23 cellular contexts compared by ENCODE assay signal in genomic region chr9:135683401-135684034, GRCh38. TPM values are rescaled to one million over a fixed set of nuclear protein-coding genes. Genes with fewer than 3 reads are reported as not detected.
DNase-seq lines count a peak whose midpoint lies in the region; ATAC-seq and TF ChIP-seq lines count a peak whose summit lies in the region.
"Had no signal": no experiment of that assay in that cellular context is flagged by ENCODE, and none has a peak within 500 bp of the region (broad histone marks: within the 10 kb centered on the region; RNA-seq: fewer than 3 reads in every experiment).

No MANE protein-coding gene starts in this region.

- ATAC-seq in WTC11 = no peak
- ATAC-seq in HG02642 (IDR thresholded peaks at IDR 0.05; ENCODE audit: poor library complexity, unreplicated experiment) = no peak

- H3K56ac ChIP-seq in H9 (ENCODE audit: insufficient read length, low read depth, low read length) = no peak overlapping the region

- H3K23ac ChIP-seq in H9 (ENCODE audit: insufficient read length, low read depth, low read length) (no peak overlapping the region), neuronal stem cell (ENCODE audit: low read depth, low read length, poor library complexity) (no peak overlapping the region)

- H3K79me2 ChIP-seq in H9 (ENCODE audit: insufficient read depth, low read length) = no peaks in the 10 kb centered on the region

- no peak overlapping the region for H4K8ac ChIP-seq in H9 (replicated peaks; ENCODE audit: insufficient read length, low read depth, low read length)
- H4K8ac ChIP-seq in neuronal stem cell (ENCODE audit: low read depth, low read length) = no peak overlapping the region

- H3K4me2 ChIP-seq in H9 (ENCODE audit: insufficient read depth, insufficient read length, low read length) (no peak overlapping the region), neuronal stem cell (ENCODE audit: insufficient read depth, low read length, poor library complexity, severe bottlenecking) (no peak overlapping the region)
- H3K4me2 ChIP-seq: BLaER1 had no signal

- H3K36me3 Mint-ChIP-seq in H9 (ENCODE audit: insufficient read depth in 1 of 3, low read depth in 3 of 3) (no peaks in the 10 kb centered on the region; a peak in 1 of 7 replicates), WTC11 (no peaks in the 10 kb centered on the region)
- H3K36me3 Mint-ChIP-seq: CD14-positive monocyte; CD4-positive, alpha-beta memory T cell; CD4-positive, CD25-positive, alpha-beta regulatory T cell; CD8-positive, alpha-beta memory T cell had no signal

- no peaks in the 10 kb centered on the region for H3K4me1 ChIP-seq in H9 (ENCODE audit: insufficient read depth, low read length)
- H3K4me1 ChIP-seq in HEK293 (ENCODE audit: control insufficient read depth, insufficient read depth, low read length) = no peaks in the 10 kb centered on the region
- H3K4me1 ChIP-seq in neuronal stem cell (ENCODE audit: control insufficient read depth in 2 of 2, insufficient read depth in 1 of 2, low read depth in 1 of 2, low read length in 2 of 2) = no peaks in the 10 kb centered on the region
- H3K4me1 ChIP-seq: BE2C had no signal

- no peak overlapping the region for H2BK20ac ChIP-seq in H9 (ENCODE audit: low read depth, low read length, poor library complexity, severe bottlenecking)

- H3K79me1 ChIP-seq in H9 (ENCODE audit: insufficient read depth, low read depth, low read length, poor library complexity, severe bottlenecking) = no peaks in the 10 kb centered on the region
- no peaks in the 10 kb centered on the region for H3K79me1 ChIP-seq in neuronal stem cell (ENCODE audit: low read depth, low read length)

- no peaks in the 10 kb centered on the region for H3K23me2 ChIP-seq in H9 (ENCODE audit: insufficient read length, low read depth, low read length, poor library complexity, severe bottlenecking)

- H3K14ac ChIP-seq in H9 (ENCODE audit: insufficient read depth, low read length) (no peak overlapping the region; the same call in 1 of the 2 replicates), neuronal stem cell (ENCODE audit: low read length) (peak overlapping the region; percentile 63)

- H4K91ac ChIP-seq in H9 (ENCODE audit: insufficient read length, low read depth, low read length) (no peak overlapping the region), neuronal stem cell (ENCODE audit: low read depth, low read length, poor library complexity) (no peak overlapping the region)

- H3K4me1 Mint-ChIP-seq in H9 (peaks cover 9 to 16% of the 10 kb centered on the region in 2 experiments), WTC11 (peaks cover 24% of the 10 kb centered on the region)
- H3K4me1 Mint-ChIP-seq: CD14-positive monocyte; CD4-positive, alpha-beta memory T cell; CD4-positive, CD25-positive, alpha-beta regulatory T cell; CD8-positive, alpha-beta memory T cell had no signal

- H3K9ac ChIP-seq in H9 (ENCODE audit: extremely low read depth, insufficient read length, low read length) (no peak overlapping the region), neuronal stem cell (ENCODE audit: low read depth, low read length, poor library complexity) (no peak overlapping the region)
- H3K9ac ChIP-seq: BLaER1 had no signal

- H2AFZ ChIP-seq in H9 (ENCODE audit: low read length) (no peak overlapping the region), neuronal stem cell (ENCODE audit: low read length) (no peak overlapping the region)

- H3K27me3 ChIP-seq in H9 (ENCODE audit: insufficient read depth, low read length) (no peaks in the 10 kb centered on the region), neuronal stem cell (ENCODE audit: control insufficient read depth in 3 of 3, insufficient read depth in 3 of 3, low read depth in 1 of 3, low read length in 3 of 3) (peaks cover 0 to 14% (median 0%) of the 10 kb centered on the region in 3 experiments)
- H3K27me3 ChIP-seq: BE2C, BLaER1 had no signal

- no peak overlapping the region for H2BK15ac ChIP-seq in H9 (ENCODE audit: low read depth, low read length)
- no peak overlapping the region for H2BK15ac ChIP-seq in neuronal stem cell (ENCODE audit: low read length)

- H3K18ac ChIP-seq in H9 (ENCODE audit: insufficient read length, low read depth, low read length) = no peak overlapping the region
- peak overlapping the region; percentile 38 for H3K18ac ChIP-seq in neuronal stem cell (ENCODE audit: low read length)

- H3K4me3 ChIP-seq in HEK293 (ENCODE audit: low read depth, low read length) (no peak overlapping the region), neuronal stem cell (ENCODE audit: low read length in 2 of 2) (no peak overlapping the region)
- H3K4me3 ChIP-seq: BLaER1 had no signal

- DNase-seq in H9 (no peak), WTC11 (ENCODE audit: low spot score) (no peak), neuronal stem cell (ENCODE audit: low spot score) (no peak), SIG-M5 treated with dmso at 0.1 percent for 504 hours (lab: John Stamatoyannopoulos, UW; ENCODE audit: unreplicated experiment) (no peak), substantia nigra (lab: John Stamatoyannopoulos, UW) (no peak)
- DNase-seq in stimulated activated CD4-positive, alpha-beta T cell treated with anti-CD3 and anti-CD28 coated beads, Interleukin-4, amount 100 ng/mL, for 24 hours = no peak
- DNase-seq: 8988T; ACHN; BE2C; C1 segment of cervical spinal cord; CD4-positive, alpha-beta memory T cell; CD4-positive, CD25-positive, alpha-beta regulatory T cell; CD8-positive, alpha-beta memory T cell; COR-L47; DMS 273 treated with DMSO at 0.1 percent for 48 hours; DMS79 treated with DMSO at 0.1 percent for 48 hours; GF-D8 had no signal

- peak overlapping the region; percentile 17 for H2BK12ac ChIP-seq in H9 (ENCODE audit: insufficient read length, low read depth, low read length)
- no peak overlapping the region for H2BK12ac ChIP-seq in neuronal stem cell (ENCODE audit: low read length)

- H3K27ac ChIP-seq in H9 (ENCODE audit: insufficient read length, low read depth, low read length) (no peak overlapping the region), HEK293 (ENCODE audit: extremely low read depth, low read depth, low read length) (no peak overlapping the region), neuronal stem cell (replicated peaks; ENCODE audit: low read length) (no peak overlapping the region), substantia nigra (ENCODE audit: low read depth, low read length, poor library complexity, severe bottlenecking) (no peak overlapping the region)
- H3K27ac ChIP-seq: BLaER1 had no signal

- H3K27me3 Mint-ChIP-seq in H9 (ENCODE audit: low read depth) (no peaks in the 10 kb centered on the region; the same call in 1 of the 2 replicates), WTC11 (ENCODE audit: low read depth) (no peaks in the 10 kb centered on the region; the same call in 1 of the 2 replicates)

- H3K27ac Mint-ChIP-seq in H9 (no peak overlapping the region), WTC11 (0 out of 2 replicates have a peak overlapping the region, but pooled peaks have one; percentile 27)
- H3K27ac Mint-ChIP-seq: CD14-positive monocyte; CD4-positive, alpha-beta memory T cell; CD4-positive, CD25-positive, alpha-beta regulatory T cell; CD8-positive, alpha-beta memory T cell had no signal

- no peak overlapping the region for H3T11ph ChIP-seq in H9 (ENCODE audit: low read length)

- H4K5ac ChIP-seq in H9 (ENCODE audit: insufficient read length, low read depth, low read length) = no peak overlapping the region

- H3K9me3 Mint-ChIP-seq in H9 = peaks cover 2 to 3% of the 10 kb centered on the region in 2 experiments; a peak in 3 of 5 replicates
- peaks cover 3% of the 10 kb centered on the region; the same call in 1 of the 2 replicates for H3K9me3 Mint-ChIP-seq in WTC11
- H3K9me3 Mint-ChIP-seq: CD4-positive, alpha-beta memory T cell; CD8-positive, alpha-beta memory T cell had no signal

- H3K4me3 Mint-ChIP-seq in H9 (no peak overlapping the region), WTC11 (no peak overlapping the region)
- H3K4me3 Mint-ChIP-seq: CD14-positive monocyte; CD4-positive, alpha-beta memory T cell; CD4-positive, CD25-positive, alpha-beta regulatory T cell; CD8-positive, alpha-beta memory T cell had no signal

- POLR2A ChIA-PET in HEK293 (lab: Yijun Ruan, JAX) = no interaction called here
- POLR2A ChIA-PET in WTC11 (lab: Charles Lee) = no interaction called here

- H3K9me3 ChIP-seq in H9 (ENCODE audit: control insufficient read depth, low read depth, low read length) = no peaks in the 10 kb centered on the region
- no peaks in the 10 kb centered on the region for H3K9me3 ChIP-seq in HEK293 (ENCODE audit: control insufficient read depth, insufficient read depth, low read depth, low read length)
- H3K9me3 ChIP-seq in neuronal stem cell (replicated peaks in 1 of 2; ENCODE audit: control insufficient read depth in 2 of 2, insufficient read depth in 1 of 2, low read depth in 1 of 2, low read length in 2 of 2) = no peaks in the 10 kb centered on the region
- H3K9me3 ChIP-seq: BE2C, BLaER1 had no signal

- no CpG with 5 or more reads among the region's 15 CpGs for WGBS in H9 (ENCODE audit: extremely low coverage, insufficient read length, low lambda C conversion rate)
- WGBS in neuronal stem cell (ENCODE audit: extremely low coverage in 2 of 2, insufficient read length in 2 of 2, insufficient replicate concordance in 1 of 2), 2 donors = no CpG with 5 or more reads among the region's 15 CpGs

- TF ChIP-seq CTCF in H9 (conservative IDR thresholded peaks at IDR 0.05) (no peak), HEK293 (tag by site-specific recombination; IDR thresholded peaks at IDR 0.05) (no peak), WTC11 (IDR thresholded peaks at IDR 0.05) (no peak)

- no peak overlapping the region for H3K4ac ChIP-seq in H9 (ENCODE audit: low read depth, low read length)
- no peak overlapping the region for H3K4ac ChIP-seq in neuronal stem cell (ENCODE audit: low read length)

- CTCF ChIA-PET in HEK293 (lab: Yijun Ruan, JAX) = interaction anchor here (1.7 kb wide), 1 partner anchor 82 kb away, joined by 5 read pairs; no protein-coding TSS in a partner anchor
- CTCF ChIA-PET in WTC11 (lab: Charles Lee) = no interaction called here

- H2BK120ac ChIP-seq in H9 (ENCODE audit: low read depth, low read length, poor library complexity, severe bottlenecking) = no peak overlapping the region
- no peak overlapping the region for H2BK120ac ChIP-seq in neuronal stem cell (ENCODE audit: low read depth, low read length)

- H2AK5ac ChIP-seq in H9 (ENCODE audit: insufficient read length, low read length) (no peak overlapping the region), neuronal stem cell (ENCODE audit: low read depth, low read length) (peak overlapping the region; percentile 90)

- H3K36me3 ChIP-seq in HEK293 (ENCODE audit: control insufficient read depth in 2 of 2, insufficient read depth in 1 of 2, low read length in 2 of 2) = no peaks in the 10 kb centered on the region
- no peaks in the 10 kb centered on the region for H3K36me3 ChIP-seq in neuronal stem cell (replicated peaks in 1 of 2; ENCODE audit: control insufficient read depth in 2 of 2, insufficient read depth in 2 of 2, low read length in 2 of 2)
- H3K36me3 ChIP-seq: BE2C, BLaER1 had no signal

- H2BK5ac ChIP-seq in H9 (ENCODE audit: insufficient read length, low read length) (no peak overlapping the region), neuronal stem cell (ENCODE audit: low read length) (peak overlapping the region; percentile 54)

- no peaks in the 10 kb centered on the region for H4K20me1 ChIP-seq in H9 (ENCODE audit: control insufficient read depth, insufficient read depth, insufficient read length)
- H4K20me1 ChIP-seq: BLaER1 had no signal

RNA-seq across cellular contexts. Expression of gene SOHLH1, which starts 15.8 kb away (rescaled TPM):
- not detected in 2 replicates for total RNA-seq in H9 (2021)
- total RNA-seq in WTC11 (2021) = not detected in 3 replicates
- not detected for polyA plus RNA-seq in neuronal stem cell (2013, experiment 1 of 2)
- not detected for polyA plus RNA-seq in neuronal stem cell (2013, experiment 2 of 2)
- total RNA-seq: A673; CD4-positive, alpha-beta memory T cell; CD4-positive, CD25-positive, alpha-beta regulatory T cell; CD8-positive, alpha-beta memory T cell had no signal
- polyA plus RNA-seq: AG04450; CD14-positive monocyte; CD4-positive, alpha-beta memory T cell; CD4-positive, CD25-positive, alpha-beta regulatory T cell; CD8-positive, alpha-beta memory T cell had no signal

RNA-seq across cellular contexts. Expression of gene KCNT1, which starts 18.5 kb away (rescaled TPM):
- 0.64 and 0.68 TPM in 2 replicates for total RNA-seq in H9 (2021)
- total RNA-seq in WTC11 (2021) = 0.13 to 0.16 TPM (median 0.14 TPM) in 3 replicates
- polyA plus RNA-seq in neuronal stem cell (2013, experiment 1 of 2) = 0.10 TPM
- 0.07 TPM for polyA plus RNA-seq in neuronal stem cell (2013, experiment 2 of 2)
- total RNA-seq: A673; CD4-positive, CD25-positive, alpha-beta regulatory T cell; CD8-positive, alpha-beta memory T cell had no signal
- polyA plus RNA-seq: AG04450; CD14-positive monocyte; CD4-positive, CD25-positive, alpha-beta regulatory T cell had no signal

RNA-seq across cellular contexts. Expression of gene LCN9, which starts 20.4 kb away (rescaled TPM):
- total RNA-seq in H9 (2021) (0.52 and 0.72 TPM in 2 replicates), WTC11 (2021) (1.4 to 2.6 TPM (median 1.7 TPM) in 3 replicates)
- polyA plus RNA-seq in neuronal stem cell (2013, experiment 1 of 2) = 0.85 TPM
- polyA plus RNA-seq in neuronal stem cell (2013, experiment 2 of 2) = 0.83 TPM
- total RNA-seq: A673; CD4-positive, alpha-beta memory T cell; CD4-positive, CD25-positive, alpha-beta regulatory T cell; CD8-positive, alpha-beta memory T cell had no signal
- polyA plus RNA-seq: AG04450; CD14-positive monocyte; CD4-positive, alpha-beta memory T cell; CD4-positive, CD25-positive, alpha-beta regulatory T cell; CD8-positive, alpha-beta memory T cell had no signal

RNA-seq across cellular contexts. Expression of gene GLT6D1, which starts 44.2 kb away (rescaled TPM):
- total RNA-seq in H9 (2021) (not detected in 2 replicates), WTC11 (2021) (0.25 to 0.37 TPM (median 0.27 TPM) in 3 replicates)
- polyA plus RNA-seq in neuronal stem cell (2013, experiment 1 of 2) = 0.03 TPM
- not detected for polyA plus RNA-seq in neuronal stem cell (2013, experiment 2 of 2)
- total RNA-seq: A673; CD4-positive, alpha-beta memory T cell; CD4-positive, CD25-positive, alpha-beta regulatory T cell; CD8-positive, alpha-beta memory T cell had no signal
- polyA plus RNA-seq: AG04450; CD14-positive monocyte; CD4-positive, alpha-beta memory T cell; CD4-positive, CD25-positive, alpha-beta regulatory T cell; CD8-positive, alpha-beta memory T cell had no signal
